21 cellular contexts compared by ENCODE assay signal in genomic region chr11:16338397-16338796, GRCh38. TPM values are rescaled to one million over a fixed set of nuclear protein-coding genes. Genes with fewer than 3 reads are reported as not detected.
"Had no signal": no experiment of that assay in that cellular context is flagged by ENCODE, and none has a peak within 500 bp of the region (broad histone marks: within the 10 kb centered on the region; RNA-seq: fewer than 3 reads in every experiment).

No MANE protein-coding gene starts in this region.

- H3K4me1 ChIP-seq: sigmoid colon, tibial artery had no signal

- ATAC-seq: activated CD4-positive, alpha-beta T cell treated with anti-CD3 and anti-CD28 coated beads for 36 hours; activated CD8-positive, alpha-beta memory T cell treated with anti-CD3 and anti-CD28 coated beads, Interleukin-2, amount 10 ng/mL, durations not matched to agents 7 days and 5 days; stimulated activated memory B cell treated with anti-CD40 and anti-IgM and Interleukin-4, amounts not matched to agents 10 μg/mL and 1 μg/mL and 100 μg/mL, for 72 hours had no signal

- H3K27ac Mint-ChIP-seq: activated CD4-positive, alpha-beta memory T cell treated with anti-CD3 and anti-CD28 coated beads for 36 hours; activated CD4-positive, alpha-beta T cell treated with anti-CD3 and anti-CD28 coated beads for 36 hours; activated CD8-positive, alpha-beta memory T cell treated with anti-CD3 and anti-CD28 coated beads, Interleukin-2, amount 10 ng/mL, durations not matched to agents 7 days and 5 days; activated naive CD4-positive, alpha-beta T cell treated with anti-CD3 and anti-CD28 coated beads for 36 hours; activated T-helper 2 cell treated with anti-CD3 and anti-CD28 coated beads, Interferon-gamma antibody, Interleukin-2, Interleukin-4, amounts not matched to agents 10 μg/mL and 5 μg/mL and 100 μg/mL, durations not matched to agents 14 hours and 24 hours and 36 hours; immature natural killer cell; stimulated activated memory B cell treated with anti-CD40 and anti-IgM and Interleukin-4, amounts not matched to agents 10 μg/mL and 1 μg/mL and 100 μg/mL, for 72 hours had no signal

- DNase-seq: activated CD4-positive, alpha-beta memory T cell treated with anti-CD3 and anti-CD28 coated beads for 36 hours; activated CD4-positive, alpha-beta T cell treated with anti-CD3 and anti-CD28 coated beads for 36 hours; activated CD8-positive, alpha-beta memory T cell treated with anti-CD3 and anti-CD28 coated beads, Interleukin-2, amount 10 ng/mL, durations not matched to agents 7 days and 5 days; activated naive CD4-positive, alpha-beta T cell treated with anti-CD3 and anti-CD28 coated beads for 36 hours; activated T-cell treated with anti-CD3 and anti-CD28 coated beads, Interleukin-2, amount 50 U/mL, for 1 hour; dorsolateral prefrontal cortex; esophagus squamous epithelium; head of caudate nucleus; immature natural killer cell; ovary; sigmoid colon; stimulated activated CD4-positive, alpha-beta T cell treated with anti-CD3 and anti-CD28 coated beads, Interleukin-12 subunit alpha, Interleukin-12 subunit beta, amount 100 ng/mL, for 4 hours; stimulated activated CD4-positive, alpha-beta T cell treated with anti-CD3 and anti-CD28 coated beads, Interleukin-2, amount 100 ng/mL, for 24 hours; T-helper 1 cell; T1000; tibial artery; WERI-Rb-1 had no signal

- H3K4me3 ChIP-seq: cardiac muscle cell, dorsolateral prefrontal cortex, esophagus squamous epithelium, ovary, sigmoid colon, tibial artery had no signal

- H3K9me3 Mint-ChIP-seq: activated T-helper 2 cell treated with anti-CD3 and anti-CD28 coated beads, Interferon-gamma antibody, Interleukin-2, Interleukin-4, amounts not matched to agents 10 μg/mL and 5 μg/mL and 100 μg/mL, durations not matched to agents 14 hours and 24 hours and 36 hours; neural crest cell; stimulated activated memory B cell treated with anti-CD40 and anti-IgM and Interleukin-4, amounts not matched to agents 10 μg/mL and 1 μg/mL and 100 μg/mL, for 72 hours had no signal

- H3K9me3 ChIP-seq: esophagus squamous epithelium, ovary, sigmoid colon, tibial artery had no signal

- H3K4me1 Mint-ChIP-seq: activated CD4-positive, alpha-beta T cell treated with anti-CD3 and anti-CD28 coated beads for 36 hours; activated CD8-positive, alpha-beta memory T cell treated with anti-CD3 and anti-CD28 coated beads, Interleukin-2, amount 10 ng/mL, durations not matched to agents 7 days and 5 days; neural crest cell; stimulated activated memory B cell treated with anti-CD40 and anti-IgM and Interleukin-4, amounts not matched to agents 10 μg/mL and 1 μg/mL and 100 μg/mL, for 72 hours had no signal

- H3K36me3 ChIP-seq: cardiac muscle cell, esophagus squamous epithelium, ovary, sigmoid colon, tibial artery, WERI-Rb-1 had no signal

- H3K4me3 Mint-ChIP-seq: activated CD4-positive, alpha-beta memory T cell treated with anti-CD3 and anti-CD28 coated beads for 36 hours; activated CD4-positive, alpha-beta T cell treated with anti-CD3 and anti-CD28 coated beads for 36 hours; activated CD8-positive, alpha-beta memory T cell treated with anti-CD3 and anti-CD28 coated beads, Interleukin-2, amount 10 ng/mL, durations not matched to agents 7 days and 5 days; activated naive CD4-positive, alpha-beta T cell treated with anti-CD3 and anti-CD28 coated beads for 36 hours; immature natural killer cell; neural crest cell; stimulated activated memory B cell treated with anti-CD40 and anti-IgM and Interleukin-4, amounts not matched to agents 10 μg/mL and 1 μg/mL and 100 μg/mL, for 72 hours had no signal

- H3K27me3 Mint-ChIP-seq: activated CD4-positive, alpha-beta memory T cell treated with anti-CD3 and anti-CD28 coated beads for 36 hours; activated CD4-positive, alpha-beta T cell treated with anti-CD3 and anti-CD28 coated beads for 36 hours; activated CD8-positive, alpha-beta memory T cell treated with anti-CD3 and anti-CD28 coated beads, Interleukin-2, amount 10 ng/mL, durations not matched to agents 7 days and 5 days; stimulated activated memory B cell treated with anti-CD40 and anti-IgM and Interleukin-4, amounts not matched to agents 10 μg/mL and 1 μg/mL and 100 μg/mL, for 72 hours had no signal

- H3K27me3 ChIP-seq: esophagus squamous epithelium, ovary, sigmoid colon, tibial artery had no signal

RNA-seq across cellular contexts. Expression of gene SOX6, which starts 17.9 kb away (rescaled TPM):
- total RNA-seq: activated CD4-positive, alpha-beta memory T cell treated with anti-CD3 and anti-CD28 coated beads for 36 hours; activated naive CD4-positive, alpha-beta T cell treated with anti-CD3 and anti-CD28 coated beads for 36 hours had no signal
